In genomic region chr1:181504294-181505115, GRCh38 we compare ENCODE assay signal across 9 cellular contexts. TPM values are rescaled to one million over a fixed set of nuclear protein-coding genes. Genes with fewer than 3 reads are reported as not detected.
DNase-seq lines count a peak whose midpoint lies in the region; ATAC-seq and TF ChIP-seq lines count a peak whose summit lies in the region.
"Had no signal": no experiment of that assay in that cellular context is flagged by ENCODE, and none has a peak within 500 bp of the region (broad histone marks: within the 10 kb centered on the region; RNA-seq: fewer than 3 reads in every experiment).

No MANE protein-coding gene starts in this region.

- no peak overlapping the region for H3K27ac Mint-ChIP-seq in activated CD4-positive, alpha-beta T cell treated with anti-CD3 and anti-CD28 coated beads for 36 hours
- H3K27ac Mint-ChIP-seq: activated naive CD8-positive, alpha-beta T cell had no signal

- no peaks in the 10 kb centered on the region for H3K9me3 Mint-ChIP-seq in activated CD4-positive, alpha-beta T cell treated with anti-CD3 and anti-CD28 coated beads for 36 hours (ENCODE audit: low read depth)

- no peaks in the 10 kb centered on the region for H3K36me3 Mint-ChIP-seq in activated CD4-positive, alpha-beta T cell treated with anti-CD3 and anti-CD28 coated beads for 36 hours (ENCODE audit: low read depth)
- H3K36me3 Mint-ChIP-seq: activated naive CD8-positive, alpha-beta T cell had no signal

- no peak overlapping the region for H3K4me3 Mint-ChIP-seq in activated CD4-positive, alpha-beta T cell treated with anti-CD3 and anti-CD28 coated beads for 36 hours
- H3K4me3 Mint-ChIP-seq: activated naive CD8-positive, alpha-beta T cell had no signal

- CTCF ChIA-PET in activated CD4-positive, alpha-beta T cell treated with anti-CD3 and anti-CD28 coated beads for 36 hours (lab: Charles Lee), result interaction anchor here (0.6 to 1.9 kb wide), 6 partner anchors 11 to 530 kb away, joined by 3 to 4 read pairs (median 3); no protein-coding TSS in a partner anchor

- no peak overlapping the region for H3K4me3 ChIP-seq in fibroblast of pulmonary artery (replicated peaks; ENCODE audit: low read depth, low read length)

- no peak for ATAC-seq in activated CD4-positive, alpha-beta T cell treated with anti-CD3 and anti-CD28 coated beads for 36 hours
- ATAC-seq in GM21367 (IDR thresholded peaks at IDR 0.05; ENCODE audit: unreplicated experiment), result peak; percentile 55
- ATAC-seq in HG03442 (IDR thresholded peaks at IDR 0.05; ENCODE audit: unreplicated experiment), result peak; percentile 40

- peaks cover 4% of the 10 kb centered on the region for H3K27me3 Mint-ChIP-seq in activated CD4-positive, alpha-beta T cell treated with anti-CD3 and anti-CD28 coated beads for 36 hours

- peaks cover 2% of the 10 kb centered on the region for H3K4me1 Mint-ChIP-seq in activated CD4-positive, alpha-beta T cell treated with anti-CD3 and anti-CD28 coated beads for 36 hours

- DNase-seq in activated CD4-positive, alpha-beta T cell treated with anti-CD3 and anti-CD28 coated beads for 36 hours, result peak; percentile 31
- no peak for DNase-seq in activated CD4-positive, alpha-beta T cell treated with anti-CD3 and anti-CD28 coated beads, Interleukin-2, amount 50 U/mL, for 4 hours
- DNase-seq in NOMO-1 treated with DMSO at 0.1 percent for 48 hours (lab: John Stamatoyannopoulos, UW; ENCODE audit: unreplicated experiment), result peak; percentile 93
- DNase-seq in fibroblast of pulmonary artery (ENCODE audit: low read depth), result peak; percentile 13
- DNase-seq in GM03348 (ENCODE audit: low spot score), result no peak
- DNase-seq in 8988T, result no peak

- TF ChIP-seq CTCF in fibroblast of pulmonary artery (IDR thresholded peaks at IDR 0.05; ENCODE audit: low read length, missing control alignments), result peak; percentile 9

- POLR2A ChIA-PET in activated CD4-positive, alpha-beta T cell treated with anti-CD3 and anti-CD28 coated beads for 36 hours (lab: Charles Lee), result no interaction called here

- intact Hi-C loops in activated CD4-positive, alpha-beta T cell treated with anti-CD3 and anti-CD28 coated beads for 36 hours (cut with DNase I, micrococcal nuclease), result no loop called here

RNA-seq across cellular contexts. Expression of gene CACNA1E, which starts 21.2 kb away (rescaled TPM):
- not detected for total RNA-seq in activated CD4-positive, alpha-beta T cell treated with anti-CD3 and anti-CD28 coated beads for 36 hours

Comparison
In these comparisons a context has a peak if more than half of its experiments do, and no peak if none do; other contexts are left out.
1. DNase-seq: peak in activated CD4-positive, alpha-beta T cell treated with anti-CD3 and anti-CD28 coated beads for 36 hours (single experiment), NOMO-1 treated with DMSO at 0.1 percent for 48 hours (single experiment) and fibroblast of pulmonary artery (single experiment); none in activated CD4-positive, alpha-beta T cell treated with anti-CD3 and anti-CD28 coated beads, Interleukin-2, amount 50 U/mL, for 4 hours (0 of 2), GM03348 (single experiment) and 8988T (single experiment).